Comparison of ENCODE assay signal across 20 cellular contexts in the genomic region with DNA sequence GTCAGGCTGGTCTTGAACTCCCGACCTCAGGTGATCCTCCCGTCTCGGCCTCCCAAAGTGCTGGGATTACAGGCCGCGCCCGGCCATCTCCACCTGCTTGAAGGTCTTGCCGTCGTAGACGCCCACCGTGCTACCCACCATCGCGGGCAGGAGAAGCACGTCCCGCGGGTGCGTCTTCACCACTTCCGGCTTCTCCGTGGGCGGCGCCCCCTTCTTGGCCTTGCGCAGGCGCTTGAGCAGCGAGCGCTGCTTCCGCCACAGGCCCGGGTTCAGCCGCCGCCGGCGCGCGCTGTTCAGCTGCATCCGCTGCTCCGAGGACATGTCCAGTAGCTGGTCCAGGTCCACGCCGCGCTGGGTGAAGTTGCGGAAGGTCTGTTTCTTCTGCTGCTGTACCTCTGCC. TPM values are rescaled to one million over a fixed set of nuclear protein-coding genes. Genes with fewer than 3 reads are reported as not detected.
"Had no signal": no experiment of that assay in that cellular context is flagged by ENCODE, and none has a peak within 500 bp of the region (broad histone marks: within the 10 kb centered on the region; RNA-seq: fewer than 3 reads in every experiment).

No MANE protein-coding gene starts in this region.

- H2AFZ ChIP-seq: hepatocyte, neural progenitor cell had no signal

- ATAC-seq: effector memory CD8-positive, alpha-beta T cell; esophagus mucosa; left ventricle myocardium superior; naive thymus-derived CD8-positive, alpha-beta T cell; sciatic nerve; stimulated activated memory B cell treated with anti-CD40 and anti-IgM and Interleukin-4, amounts not matched to agents 10 μg/mL and 1 μg/mL and 100 μg/mL, for 72 hours had no signal

- DNase-seq: activated CD4-positive, alpha-beta T cell treated with anti-CD3 and anti-CD28 coated beads, Interleukin-2, amount 10 ng/mL, durations not matched to agents 7 days and 5 days; activated CD4-positive, CD25-positive, alpha-beta regulatory T cell treated with anti-CD3 and anti-CD28 coated beads, Interleukin-2, amount 50 U/mL, for 72 hours; activated naive CD4-positive, alpha-beta T cell; activated naive CD8-positive, alpha-beta T cell treated with anti-CD3 and anti-CD28 coated beads for 36 hours; activated T-cell treated with anti-CD3 and anti-CD28 coated beads, Interleukin-2, amount 50 U/mL, for 1 hour; colonic mucosa; dorsolateral prefrontal cortex; effector memory CD8-positive, alpha-beta T cell; glutamatergic neuron; left ventricle myocardium superior; mammary epithelial cell; naive thymus-derived CD8-positive, alpha-beta T cell; small intestine; WERI-Rb-1 had no signal

- H3K4me2 ChIP-seq: hepatocyte, neural progenitor cell had no signal

- H3K9me3 ChIP-seq: colonic mucosa, vagina had no signal

- H3K27ac ChIP-seq: colonic mucosa, dorsolateral prefrontal cortex, hepatocyte, neural progenitor cell, vagina, WERI-Rb-1 had no signal

- H3K9ac ChIP-seq: neural progenitor cell had no signal

- H3K27me3 ChIP-seq: colonic mucosa, dorsolateral prefrontal cortex, hepatocyte, neural progenitor cell, vagina had no signal

- H3K4me3 ChIP-seq: colonic mucosa, dorsolateral prefrontal cortex, hepatocyte, neural progenitor cell, vagina had no signal

- H3K36me3 ChIP-seq: colonic mucosa, neural progenitor cell, vagina, WERI-Rb-1 had no signal

- H3K4me1 ChIP-seq: vagina had no signal

RNA-seq across cellular contexts. Expression of a gene that starts 21.6 kb away (rescaled TPM):
- polyA plus RNA-seq: mammary epithelial cell; naive thymus-derived CD8-positive, alpha-beta T cell had no signal
